In the genomic region with DNA sequence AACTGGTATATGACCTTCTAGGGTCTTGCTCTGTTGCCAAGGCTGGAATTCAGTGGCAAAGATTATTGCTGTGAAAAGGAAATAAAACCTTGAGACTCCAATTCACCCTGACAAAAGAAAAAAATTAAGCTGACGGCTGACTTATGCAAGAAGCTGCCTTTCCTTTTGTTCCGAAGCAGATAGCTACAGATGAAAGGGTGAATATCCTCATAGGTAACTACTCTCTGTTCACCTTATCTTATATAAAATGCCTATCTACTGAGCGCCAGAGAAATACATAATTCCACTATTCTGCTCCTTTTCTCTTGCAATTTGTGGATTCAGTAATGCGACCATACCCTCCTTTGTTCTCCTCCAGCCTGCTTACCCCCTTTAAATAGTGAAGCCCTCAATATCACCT, we compare ENCODE assay signal across 21 cellular contexts.
DNase-seq lines count a peak whose midpoint lies in the region; ATAC-seq and TF ChIP-seq lines count a peak whose summit lies in the region.
"Had no signal": no experiment of that assay in that cellular context is flagged by ENCODE, and none has a peak within 500 bp of the region (broad histone marks: within the 10 kb centered on the region; RNA-seq: fewer than 3 reads in every experiment).

No MANE protein-coding gene starts in this region.

- peaks cover 46% of the 10 kb centered on the region for H3K4me1 Mint-ChIP-seq in activated CD8-positive, alpha-beta memory T cell treated with anti-CD3 and anti-CD28 coated beads, Interleukin-2, amount 10 ng/mL, durations not matched to agents 7 days and 5 days
- H3K4me1 Mint-ChIP-seq in activated naive CD8-positive, alpha-beta T cell treated with anti-CD3 and anti-CD28 coated beads, Interleukin-2, amount 10 ng/mL, durations not matched to agents 7 days and 5 days, result peaks cover 32% of the 10 kb centered on the region

- no peaks in the 10 kb centered on the region for H3K27me3 ChIP-seq in iPS-18a (ENCODE audit: control insufficient read depth, insufficient read depth, low read length)
- H3K27me3 ChIP-seq in gastrocnemius medialis, result no peaks in the 10 kb centered on the region
- H3K27me3 ChIP-seq: BLaER1, esophagus squamous epithelium had no signal

- peaks cover 16% of the 10 kb centered on the region for H3K36me3 Mint-ChIP-seq in activated CD8-positive, alpha-beta memory T cell treated with anti-CD3 and anti-CD28 coated beads, Interleukin-2, amount 10 ng/mL, durations not matched to agents 7 days and 5 days
- H3K36me3 Mint-ChIP-seq in activated naive CD8-positive, alpha-beta T cell treated with anti-CD3 and anti-CD28 coated beads, Interleukin-2, amount 10 ng/mL, durations not matched to agents 7 days and 5 days, result peaks cover 16% of the 10 kb centered on the region

- H3K27ac Mint-ChIP-seq in activated CD8-positive, alpha-beta memory T cell treated with anti-CD3 and anti-CD28 coated beads, Interleukin-2, amount 10 ng/mL, durations not matched to agents 7 days and 5 days, result peak overlapping the region; percentile 63
- H3K27ac Mint-ChIP-seq in activated naive CD8-positive, alpha-beta T cell treated with anti-CD3 and anti-CD28 coated beads, Interleukin-2, amount 10 ng/mL, durations not matched to agents 7 days and 5 days, result peak overlapping the region; percentile 31

- peak overlapping the region; percentile 40 for H3K9ac ChIP-seq in iPS-18a (ENCODE audit: low read length)
- H3K9ac ChIP-seq: BLaER1 had no signal

- TF ChIP-seq POLR2A in gastrocnemius medialis (IDR thresholded peaks at IDR 0.05), result no peak

- ATAC-seq in activated CD8-positive, alpha-beta memory T cell treated with anti-CD3 and anti-CD28 coated beads, Interleukin-2, amount 10 ng/mL, durations not matched to agents 7 days and 5 days, result no peak
- no peak for ATAC-seq in activated naive CD8-positive, alpha-beta T cell treated with anti-CD3 and anti-CD28 coated beads, Interleukin-2, amount 10 ng/mL, durations not matched to agents 7 days and 5 days (ENCODE audit: low read depth)
- ATAC-seq in gastrocnemius medialis (no peak), HG03342 (IDR thresholded peaks at IDR 0.05; ENCODE audit: unreplicated experiment) (no peak)
- ATAC-seq: A549 had no signal

- no peaks in the 10 kb centered on the region for H3K27me3 Mint-ChIP-seq in activated CD8-positive, alpha-beta memory T cell treated with anti-CD3 and anti-CD28 coated beads, Interleukin-2, amount 10 ng/mL, durations not matched to agents 7 days and 5 days
- H3K27me3 Mint-ChIP-seq in activated naive CD8-positive, alpha-beta T cell treated with anti-CD3 and anti-CD28 coated beads, Interleukin-2, amount 10 ng/mL, durations not matched to agents 7 days and 5 days, result no peaks in the 10 kb centered on the region
- H3K27me3 Mint-ChIP-seq: activated CD4-positive, alpha-beta T cell treated with anti-CD3 and anti-CD28 coated beads, Interleukin-2, amount 10 ng/mL, durations not matched to agents 7 days and 5 days had no signal

- CTCF ChIA-PET in activated CD8-positive, alpha-beta memory T cell treated with anti-CD3 and anti-CD28 coated beads, Interleukin-2, amount 10 ng/mL, durations not matched to agents 7 days and 5 days (lab: Charles Lee), result interaction anchor here (0.8 to 2.3 kb wide), 4 partner anchors 12 to 282 kb away, joined by 3 to 12 read pairs (median 6); partner anchors contain the start of gene DAPK2

- H3K4me3 ChIP-seq in iPS-18a (ENCODE audit: low read length) (peak overlapping the region; percentile 20), gastrocnemius medialis (no peak overlapping the region)
- H3K4me3 ChIP-seq: A549, BLaER1, esophagus squamous epithelium, thoracic aorta had no signal

- H3K9me3 Mint-ChIP-seq in activated CD8-positive, alpha-beta memory T cell treated with anti-CD3 and anti-CD28 coated beads, Interleukin-2, amount 10 ng/mL, durations not matched to agents 7 days and 5 days (ENCODE audit: low read depth), result no peaks in the 10 kb centered on the region
- no peaks in the 10 kb centered on the region for H3K9me3 Mint-ChIP-seq in activated naive CD8-positive, alpha-beta T cell treated with anti-CD3 and anti-CD28 coated beads, Interleukin-2, amount 10 ng/mL, durations not matched to agents 7 days and 5 days
- H3K9me3 Mint-ChIP-seq: activated CD4-positive, alpha-beta T cell treated with anti-CD3 and anti-CD28 coated beads, Interleukin-2, amount 10 ng/mL, durations not matched to agents 7 days and 5 days; neural crest cell had no signal

- POLR2A ChIA-PET in activated naive CD8-positive, alpha-beta T cell treated with anti-CD3 and anti-CD28 coated beads, Interleukin-2, amount 10 ng/mL, durations not matched to agents 7 days and 5 days (lab: Charles Lee), result no interaction called here

- H3K4me1 ChIP-seq in iPS-18a (ENCODE audit: control insufficient read depth, low read depth, low read length) (peaks cover 49% of the 10 kb centered on the region), gastrocnemius medialis (peaks cover 43 to 44% of the 10 kb centered on the region in 2 donors)

- H3K9me3 ChIP-seq in iPS-18a (ENCODE audit: control insufficient read depth, low read depth, low read length) (no peaks in the 10 kb centered on the region), gastrocnemius medialis (no peaks in the 10 kb centered on the region)
- H3K9me3 ChIP-seq: A549, BLaER1, esophagus squamous epithelium, thoracic aorta had no signal

- in situ Hi-C loops in gastrocnemius medialis (cut with MboI; ENCODE audit: low sequenced_read_pairs in 4 of 4), result loop anchor here in 2 of 4 donors (10.0 to 25.0 kb wide), 2 partner anchors 120 to 122 kb away; no protein-coding TSS in a partner anchor
- in situ Hi-C loops in GM13977 (cut with MboI; ENCODE audit: low pct_unique_long_range_greater_than_20kb, low sequenced_read_pairs, unreplicated experiment), result loop anchor here (25.0 kb wide), 1 partner anchor 297 kb away; no protein-coding TSS in a partner anchor

- no peak overlapping the region for H3K4me3 Mint-ChIP-seq in activated CD8-positive, alpha-beta memory T cell treated with anti-CD3 and anti-CD28 coated beads, Interleukin-2, amount 10 ng/mL, durations not matched to agents 7 days and 5 days
- H3K4me3 Mint-ChIP-seq in activated naive CD8-positive, alpha-beta T cell treated with anti-CD3 and anti-CD28 coated beads, Interleukin-2, amount 10 ng/mL, durations not matched to agents 7 days and 5 days, result peak overlapping the region; percentile 25
- H3K4me3 Mint-ChIP-seq: activated CD4-positive, alpha-beta T cell treated with anti-CD3 and anti-CD28 coated beads, Interleukin-2, amount 10 ng/mL, durations not matched to agents 7 days and 5 days; neural crest cell had no signal

- H3K27ac ChIP-seq in iPS-18a (ENCODE audit: low read length), result peak overlapping the region; percentile 68
- H3K27ac ChIP-seq in gastrocnemius medialis, result peak overlapping the region; percentile 15 to 62 (median 40)
- H3K27ac ChIP-seq: A549, BLaER1, esophagus squamous epithelium, thoracic aorta had no signal

- no peak for DNase-seq in activated CD8-positive, alpha-beta memory T cell treated with anti-CD3 and anti-CD28 coated beads, Interleukin-2, amount 10 ng/mL, durations not matched to agents 7 days and 5 days
- no peak for DNase-seq in activated CD8-positive, alpha-beta memory T cell treated with anti-CD3 and anti-CD28 coated beads for 24 hours
- no peak for DNase-seq in activated naive CD8-positive, alpha-beta T cell treated with anti-CD3 and anti-CD28 coated beads, Interleukin-2, amount 10 ng/mL, durations not matched to agents 7 days and 5 days
- DNase-seq in gastrocnemius medialis (no peak), NCI-H446 (lab: John Stamatoyannopoulos, UW) (no peak), GM13977 (ENCODE audit: low spot score) (no peak)
- DNase-seq: activated CD4-positive, alpha-beta T cell treated with anti-CD3 and anti-CD28 coated beads, Interleukin-2, amount 10 ng/mL, durations not matched to agents 7 days and 5 days; activated T-cell treated with anti-CD3 and anti-CD28 coated beads, Interleukin-2, amount 50 U/mL, for 48 hours; DMS153; esophagus squamous epithelium; KBM-7; kidney; NCI-H2081 treated with DMSO at 0.1 percent for 48 hours; NCI-H510A; stimulated activated CD4-positive, alpha-beta T cell treated with anti-CD3 and anti-CD28 coated beads, Interleukin-12 subunit alpha, Interleukin-12 subunit beta, amount 100 ng/mL, for 4 hours had no signal

- no peak for TF ChIP-seq CTCF in gastrocnemius medialis (IDR thresholded peaks at IDR 0.05 in 4 of 5, conservative IDR thresholded peaks at IDR 0.05 in 1 of 5)
- no peak for TF ChIP-seq CTCF in GM13977 (IDR thresholded peaks at IDR 0.05; ENCODE audit: extremely low read depth, insufficient read depth, missing control alignments)

- intact Hi-C loops in gastrocnemius medialis (cut with DNase I; ENCODE audit: low total_unique reads), result no loop called here

- H3K36me3 ChIP-seq in iPS-18a (ENCODE audit: control insufficient read depth, low read depth, low read length) (no peaks in the 10 kb centered on the region), gastrocnemius medialis (no peaks in the 10 kb centered on the region)
- H3K36me3 ChIP-seq: thoracic aorta had no signal
